Comparison of ENCODE assay signal across 12 cellular contexts in the genomic region with DNA sequence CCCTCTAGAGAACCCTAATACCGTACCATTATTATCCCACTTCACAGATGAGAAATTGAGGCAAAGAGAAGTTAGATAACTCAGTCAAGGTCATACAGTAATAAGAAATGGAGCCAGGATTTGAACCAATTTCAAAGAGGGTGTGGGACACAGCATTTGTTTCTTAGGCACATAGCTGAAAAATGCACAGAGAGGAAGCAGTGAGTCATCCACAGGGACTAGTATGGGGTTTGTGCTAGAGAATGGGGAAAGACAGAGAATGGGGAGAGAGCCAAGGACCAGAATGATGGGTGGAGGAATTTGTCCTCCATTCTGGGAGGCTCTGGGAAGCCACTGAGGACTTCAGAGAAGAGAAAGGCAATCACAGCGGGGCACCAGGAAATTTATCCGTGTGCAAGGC.
DNase-seq lines count a peak whose midpoint lies in the region; ATAC-seq and TF ChIP-seq lines count a peak whose summit lies in the region.
"Had no signal": no experiment of that assay in that cellular context is flagged by ENCODE, and none has a peak within 500 bp of the region (broad histone marks: within the 10 kb centered on the region; RNA-seq: fewer than 3 reads in every experiment).

No MANE protein-coding gene starts in this region.

- intact Hi-C loops in MCF 10A (cut with micrococcal nuclease) (loop anchor here (5.0 kb wide), 3 partner anchors 36 to 69 kb away; no protein-coding TSS in a partner anchor), breast epithelium (cut with DNase I; ENCODE audit: low total_unique reads) (no loop called here), upper lobe of right lung (cut with DNase I) (no loop called here)

- no peaks in the 10 kb centered on the region for H3K9me3 Mint-ChIP-seq in MCF 10A (ENCODE audit: unreplicated experiment)

- no peak overlapping the region for H3K27ac Mint-ChIP-seq in MCF 10A (ENCODE audit: low read depth, unreplicated experiment)

- no peak for TF ChIP-seq POLR2A in breast epithelium (IDR thresholded peaks at IDR 0.05)

- POLR2A ChIA-PET in MCF 10A (lab: Yijun Ruan, JAX), result interaction anchor here (0.7 to 1.4 kb wide), 6 partner anchors 12 to 242 kb away, joined by 3 to 7 read pairs (median 3); no protein-coding TSS in a partner anchor

- CTCF ChIA-PET in MCF 10A (lab: Yijun Ruan, JAX), result interaction anchor here (0.6 to 1.2 kb wide), 4 partner anchors 43 to 1170 kb away, joined by 3 to 5 read pairs (median 4); no protein-coding TSS in a partner anchor

- H3K27me3 Mint-ChIP-seq in MCF 10A (ENCODE audit: insufficient read depth, unreplicated experiment), result no peaks in the 10 kb centered on the region

- H3K4me1 ChIP-seq in breast epithelium, result no peaks in the 10 kb centered on the region
- no peaks in the 10 kb centered on the region for H3K4me1 ChIP-seq in foreskin keratinocyte
- H3K4me1 ChIP-seq in upper lobe of right lung, result peaks cover 10% of the 10 kb centered on the region

- peak overlapping the region; percentile 7 for H3K4me3 Mint-ChIP-seq in MCF 10A (ENCODE audit: unreplicated experiment)

- peaks cover 22% of the 10 kb centered on the region for H3K4me1 Mint-ChIP-seq in MCF 10A (ENCODE audit: insufficient read depth, unreplicated experiment)

- H3K4me3 ChIP-seq in breast epithelium, result no peak overlapping the region
- no peak overlapping the region for H3K4me3 ChIP-seq in upper lobe of right lung
- H3K4me3 ChIP-seq: upper lobe of left lung had no signal

- H3K27ac ChIP-seq in breast epithelium (peak overlapping the region in 1 of 2 donors; percentile 74), foreskin keratinocyte (no peak overlapping the region), upper lobe of right lung (no peak overlapping the region)

- no peaks in the 10 kb centered on the region for H3K36me3 ChIP-seq in breast epithelium
- H3K36me3 ChIP-seq in upper lobe of right lung, result no peaks in the 10 kb centered on the region
- H3K36me3 ChIP-seq: upper lobe of left lung had no signal

- TF ChIP-seq CTCF in MCF 10A (IDR thresholded peaks at IDR 0.05; ENCODE audit: unreplicated experiment) (no peak), breast epithelium (IDR thresholded peaks at IDR 0.05) (no peak), foreskin keratinocyte (conservative IDR thresholded peaks at IDR 0.05) (no peak), upper lobe of right lung (IDR thresholded peaks at IDR 0.05) (no peak)

- BruUV-seq in MCF 10A (replicated peaks; lab: Mats Ljungman, UMichigan), result no TSS peak

- H3K27me3 ChIP-seq in breast epithelium (peaks cover 0 to 3% of the 10 kb centered on the region in 2 donors), foreskin keratinocyte (peaks cover 12% of the 10 kb centered on the region), upper lobe of right lung (no peaks in the 10 kb centered on the region)
- H3K27me3 ChIP-seq: upper lobe of left lung had no signal

- H3K9me3 ChIP-seq in breast epithelium (no peaks in the 10 kb centered on the region), upper lobe of right lung (no peaks in the 10 kb centered on the region)
- H3K9me3 ChIP-seq: upper lobe of left lung had no signal

- peak; percentile 88 for ATAC-seq in SK-N-SH treated with all-trans-retinoic acid at 6 μM for 48 hours
- peak; percentile 66 for ATAC-seq in foreskin keratinocyte
- peak; percentile 55 for ATAC-seq in upper lobe of right lung
- no peak for ATAC-seq in HG02588 (IDR thresholded peaks at IDR 0.05; ENCODE audit: unreplicated experiment)

- no peaks in the 10 kb centered on the region for H3K36me3 Mint-ChIP-seq in MCF 10A (ENCODE audit: insufficient read depth, unreplicated experiment)

- DNase-seq in MCF 10A (ENCODE audit: unreplicated experiment) (peak; percentile 85), breast epithelium (ENCODE audit: low spot score in 2 of 2) (no peak), foreskin keratinocyte (peak in 1 of 2 donors; percentile 46), upper lobe of right lung (no peak), NCI-H1436 treated with DMSO at 0.1 percent for 48 hours (lab: John Stamatoyannopoulos, UW) (no peak), NCI-H2081 treated with DMSO at 0.1 percent for 48 hours (lab: John Stamatoyannopoulos, UW) (no peak)
- DNase-seq: activated CD8-positive, alpha-beta memory T cell treated with anti-CD3 and anti-CD28 coated beads, Interleukin-2, amount 50 U/mL, for 48 hours; NCI-H1092 treated with DMSO at 0.1 percent for 48 hours; T-helper 9 cell had no signal

TF ChIP-seq in SK-N-SH treated with all-trans-retinoic acid at 6 μM for 48 hours, 23 proteins besides CTCF, POLR2A, EP300 and RAD21:
- TF ChIP-seq ZNF70 (CRISPR knock-in tag; IDR thresholded peaks at IDR 0.05), result no peak
- TF ChIP-seq, protein P1, sequence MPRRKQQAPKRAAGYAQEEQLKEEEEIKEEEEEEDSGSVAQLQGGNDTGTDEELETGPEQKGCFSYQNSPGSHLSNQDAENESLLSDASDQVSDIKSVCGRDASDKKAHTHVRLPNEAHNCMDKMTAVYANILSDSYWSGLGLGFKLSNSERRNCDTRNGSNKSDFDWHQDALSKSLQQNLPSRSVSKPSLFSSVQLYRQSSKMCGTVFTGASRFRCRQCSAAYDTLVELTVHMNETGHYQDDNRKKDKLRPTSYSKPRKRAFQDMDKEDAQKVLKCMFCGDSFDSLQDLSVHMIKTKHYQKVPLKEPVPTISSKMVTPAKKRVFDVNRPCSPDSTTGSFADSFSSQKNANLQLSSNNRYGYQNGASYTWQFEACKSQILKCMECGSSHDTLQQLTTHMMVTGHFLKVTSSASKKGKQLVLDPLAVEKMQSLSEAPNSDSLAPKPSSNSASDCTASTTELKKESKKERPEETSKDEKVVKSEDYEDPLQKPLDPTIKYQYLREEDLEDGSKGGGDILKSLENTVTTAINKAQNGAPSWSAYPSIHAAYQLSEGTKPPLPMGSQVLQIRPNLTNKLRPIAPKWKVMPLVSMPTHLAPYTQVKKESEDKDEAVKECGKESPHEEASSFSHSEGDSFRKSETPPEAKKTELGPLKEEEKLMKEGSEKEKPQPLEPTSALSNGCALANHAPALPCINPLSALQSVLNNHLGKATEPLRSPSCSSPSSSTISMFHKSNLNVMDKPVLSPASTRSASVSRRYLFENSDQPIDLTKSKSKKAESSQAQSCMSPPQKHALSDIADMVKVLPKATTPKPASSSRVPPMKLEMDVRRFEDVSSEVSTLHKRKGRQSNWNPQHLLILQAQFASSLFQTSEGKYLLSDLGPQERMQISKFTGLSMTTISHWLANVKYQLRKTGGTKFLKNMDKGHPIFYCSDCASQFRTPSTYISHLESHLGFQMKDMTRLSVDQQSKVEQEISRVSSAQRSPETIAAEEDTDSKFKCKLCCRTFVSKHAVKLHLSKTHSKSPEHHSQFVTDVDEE (CRISPR knock-in tag; IDR thresholded peaks at IDR 0.05), result no peak
- TF ChIP-seq, protein P2, sequence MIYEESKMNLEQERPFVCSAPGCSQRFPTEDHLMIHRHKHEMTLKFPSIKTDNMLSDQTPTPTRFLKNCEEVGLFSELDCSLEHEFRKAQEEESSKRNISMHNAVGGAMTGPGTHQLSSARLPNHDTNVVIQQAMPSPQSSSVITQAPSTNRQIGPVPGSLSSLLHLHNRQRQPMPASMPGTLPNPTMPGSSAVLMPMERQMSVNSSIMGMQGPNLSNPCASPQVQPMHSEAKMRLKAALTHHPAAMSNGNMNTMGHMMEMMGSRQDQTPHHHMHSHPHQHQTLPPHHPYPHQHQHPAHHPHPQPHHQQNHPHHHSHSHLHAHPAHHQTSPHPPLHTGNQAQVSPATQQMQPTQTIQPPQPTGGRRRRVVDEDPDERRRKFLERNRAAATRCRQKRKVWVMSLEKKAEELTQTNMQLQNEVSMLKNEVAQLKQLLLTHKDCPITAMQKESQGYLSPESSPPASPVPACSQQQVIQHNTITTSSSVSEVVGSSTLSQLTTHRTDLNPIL (CRISPR knock-in tag; IDR thresholded peaks at IDR 0.05; ENCODE audit: low read depth), result no peak
- TF ChIP-seq ARNTL (CRISPR knock-in tag; IDR thresholded peaks at IDR 0.05; ENCODE audit: borderline replicate concordance, low read depth), result no peak
- TF ChIP-seq, protein P3, sequence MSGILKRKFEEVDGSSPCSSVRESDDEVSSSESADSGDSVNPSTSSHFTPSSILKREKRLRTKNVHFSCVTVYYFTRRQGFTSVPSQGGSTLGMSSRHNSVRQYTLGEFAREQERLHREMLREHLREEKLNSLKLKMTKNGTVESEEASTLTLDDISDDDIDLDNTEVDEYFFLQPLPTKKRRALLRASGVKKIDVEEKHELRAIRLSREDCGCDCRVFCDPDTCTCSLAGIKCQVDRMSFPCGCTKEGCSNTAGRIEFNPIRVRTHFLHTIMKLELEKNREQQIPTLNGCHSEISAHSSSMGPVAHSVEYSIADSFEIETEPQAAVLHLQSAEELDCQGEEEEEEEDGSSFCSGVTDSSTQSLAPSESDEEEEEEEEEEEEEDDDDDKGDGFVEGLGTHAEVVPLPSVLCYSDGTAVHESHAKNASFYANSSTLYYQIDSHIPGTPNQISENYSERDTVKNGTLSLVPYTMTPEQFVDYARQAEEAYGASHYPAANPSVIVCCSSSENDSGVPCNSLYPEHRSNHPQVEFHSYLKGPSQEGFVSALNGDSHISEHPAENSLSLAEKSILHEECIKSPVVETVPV (CRISPR knock-in tag; IDR thresholded peaks at IDR 0.05), result no peak
- TF ChIP-seq, protein P4, sequence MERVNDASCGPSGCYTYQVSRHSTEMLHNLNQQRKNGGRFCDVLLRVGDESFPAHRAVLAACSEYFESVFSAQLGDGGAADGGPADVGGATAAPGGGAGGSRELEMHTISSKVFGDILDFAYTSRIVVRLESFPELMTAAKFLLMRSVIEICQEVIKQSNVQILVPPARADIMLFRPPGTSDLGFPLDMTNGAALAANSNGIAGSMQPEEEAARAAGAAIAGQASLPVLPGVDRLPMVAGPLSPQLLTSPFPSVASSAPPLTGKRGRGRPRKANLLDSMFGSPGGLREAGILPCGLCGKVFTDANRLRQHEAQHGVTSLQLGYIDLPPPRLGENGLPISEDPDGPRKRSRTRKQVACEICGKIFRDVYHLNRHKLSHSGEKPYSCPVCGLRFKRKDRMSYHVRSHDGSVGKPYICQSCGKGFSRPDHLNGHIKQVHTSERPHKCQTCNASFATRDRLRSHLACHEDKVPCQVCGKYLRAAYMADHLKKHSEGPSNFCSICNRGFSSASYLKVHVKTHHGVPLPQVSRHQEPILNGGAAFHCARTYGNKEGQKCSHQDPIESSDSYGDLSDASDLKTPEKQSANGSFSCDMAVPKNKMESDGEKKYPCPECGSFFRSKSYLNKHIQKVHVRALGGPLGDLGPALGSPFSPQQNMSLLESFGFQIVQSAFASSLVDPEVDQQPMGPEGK (CRISPR knock-in tag; IDR thresholded peaks at IDR 0.05; ENCODE audit: borderline replicate concordance), result no peak
- no peak for TF ChIP-seq ZNF565 (CRISPR knock-in tag; conservative IDR thresholded peaks at IDR 0.05; ENCODE audit: low read depth)
- no peak for TF ChIP-seq SNAI2 (CRISPR knock-in tag; IDR thresholded peaks at IDR 0.05)
- no peak for TF ChIP-seq CSDC2 (CRISPR knock-in tag; IDR thresholded peaks at IDR 0.05)
- no peak for TF ChIP-seq ESRRG (CRISPR knock-in tag; IDR thresholded peaks at IDR 0.05)
